In genomic region chr4:158801677-158802076, GRCh38 we compare ENCODE assay signal across 26 cellular contexts. TPM values are rescaled to one million over a fixed set of nuclear protein-coding genes. Genes with fewer than 3 reads are reported as not detected.
DNase-seq lines count a peak whose midpoint lies in the region; ATAC-seq, FAIRE-seq and TF ChIP-seq lines count a peak whose summit lies in the region.
"Had no signal": no experiment of that assay in that cellular context is flagged by ENCODE, and none has a peak within 500 bp of the region (broad histone marks: within the 10 kb centered on the region; RNA-seq: fewer than 3 reads in every experiment).

No MANE protein-coding gene starts in this region.

- FAIRE-seq in kidney (lab: Jason Lieb, UNC): no peak
- FAIRE-seq: A204.1, GM18507 had no signal

- TF ChIP-seq CTCF in heart left ventricle (IDR thresholded peaks at IDR 0.05) (no peak), kidney (IDR thresholded peaks at IDR 0.05; ENCODE audit: borderline replicate concordance, extremely low read depth, insufficient read depth) (no peak)

- no peak overlapping the region for H3K4me3 ChIP-seq in heart left ventricle
- H3K4me3 ChIP-seq in right cardiac atrium (ENCODE audit: low read length): no peak overlapping the region
- H3K4me3 ChIP-seq in kidney (ENCODE audit: low read length in 2 of 2): no peak overlapping the region
- H3K4me3 ChIP-seq: BLaER1 treated with 17β-estradiol and CSF1 and Interleukin-3, amounts not matched to agents 10 nM and 100 nM; Peyer's patch had no signal

- no peak for TF ChIP-seq EP300 in Ishikawa (IDR thresholded peaks at IDR 0.05; ENCODE audit: borderline replicate concordance)

- ATAC-seq in heart left ventricle: no peak
- no peak for ATAC-seq in right cardiac atrium
- ATAC-seq: HCT116 had no signal

- H3K9me3 ChIP-seq in heart left ventricle (no peaks in the 10 kb centered on the region), right cardiac atrium (ENCODE audit: control insufficient read depth, low read length) (no peaks in the 10 kb centered on the region), kidney (ENCODE audit: control insufficient read depth in 1 of 2, low read length in 2 of 2) (no peaks in the 10 kb centered on the region)
- H3K9me3 ChIP-seq: BLaER1 treated with 17β-estradiol and CSF1 and Interleukin-3, amounts not matched to agents 10 nM and 100 nM; Peyer's patch had no signal

- DNase-seq in heart left ventricle (no peak), right cardiac atrium (no peak), kidney (no peak), superior temporal gyrus (ENCODE audit: extremely low spot score) (peak; percentile 13), Ammon's horn (ENCODE audit: low spot score) (no peak), OCI-M2 (lab: John Stamatoyannopoulos, UW; ENCODE audit: unreplicated experiment) (no peak)
- DNase-seq: CD4-positive, alpha-beta memory T cell; COR-L47; DMS53; Karpas-422; NCI-H1092; NCI-H1417 treated with DMSO at 0.1 percent for 48 hours; NCI-H1694 treated with DMSO at 0.1 percent for 48 hours; NCI-H2081 treated with DMSO at 0.1 percent for 48 hours; NCI-H2171; NCI-H226; NCI-H510A; NCI-H69; SIG-M5 had no signal

- H3K36me3 ChIP-seq in heart left ventricle (no peaks in the 10 kb centered on the region), kidney (ENCODE audit: control insufficient read depth in 1 of 2, insufficient read depth in 2 of 2, low read length in 2 of 2) (no peaks in the 10 kb centered on the region)
- H3K36me3 ChIP-seq: Peyer's patch had no signal

- no peak for TF ChIP-seq RAD21 in Ishikawa (IDR thresholded peaks at IDR 0.05; ENCODE audit: low read depth)

- no peak for TF ChIP-seq POLR2A in heart left ventricle (IDR thresholded peaks at IDR 0.05)

- no peaks in the 10 kb centered on the region for H3K27me3 ChIP-seq in heart left ventricle
- no peaks in the 10 kb centered on the region for H3K27me3 ChIP-seq in right cardiac atrium (ENCODE audit: control insufficient read depth, insufficient read depth)
- H3K27me3 ChIP-seq: BLaER1 treated with 17β-estradiol and CSF1 and Interleukin-3, amounts not matched to agents 10 nM and 100 nM; Peyer's patch had no signal

- 84 to 91% (median 90%) methylated on average over 3 of the region's 3 CpGs for WGBS in heart left ventricle, 4 donors
- WGBS in right cardiac atrium: 96% methylated on average over 3 of the region's 3 CpGs

- H3K27ac ChIP-seq in heart left ventricle (peak overlapping the region in 9 of 12 donors; percentile 2 to 69 (median 45)), right cardiac atrium (ENCODE audit: low read length) (no peak overlapping the region), kidney (ENCODE audit: low read depth in 2 of 2, low read length in 2 of 2) (peak overlapping the region; percentile 77 to 92)
- H3K27ac ChIP-seq: BLaER1 treated with 17β-estradiol and CSF1 and Interleukin-3, amounts not matched to agents 10 nM and 100 nM; HL-60 had no signal

- intact Hi-C loops in heart left ventricle (cut with DNase I): loop anchor here in 1 of 10 donors (5.0 kb wide), 1 partner anchor 41 kb away; no protein-coding TSS in a partner anchor
- intact Hi-C loops in right cardiac atrium (cut with DNase I): no loop called here
- intact Hi-C loops in kidney (cut with DNase I): no loop called here

- H3K4me1 ChIP-seq in heart left ventricle: peaks cover 0 to 86% (median 45%) of the 10 kb centered on the region in 12 donors
- H3K4me1 ChIP-seq in right cardiac atrium (ENCODE audit: control insufficient read depth, insufficient read depth, low read length): peaks cover 17% of the 10 kb centered on the region
- H3K4me1 ChIP-seq in kidney (ENCODE audit: control insufficient read depth in 1 of 2, insufficient read depth in 1 of 2, low read depth in 1 of 2, low read length in 2 of 2): peaks cover 26 to 69% of the 10 kb centered on the region in 2 donors

- no peak overlapping the region for H3K9ac ChIP-seq in kidney (ENCODE audit: low read length in 2 of 2)
- H3K9ac ChIP-seq: BLaER1 treated with 17β-estradiol and CSF1 and Interleukin-3, amounts not matched to agents 10 nM and 100 nM had no signal

TF ChIP-seq in Ishikawa, 13 proteins besides CTCF, POLR2A, EP300 and RAD21:
- peak; percentile 33; the same call in 1 of the 2 replicates for TF ChIP-seq REST (IDR thresholded peaks at IDR 0.05; ENCODE audit: low read depth)
- no peak for TF ChIP-seq CREB1 (IDR thresholded peaks at IDR 0.05; ENCODE audit: low read depth)
- no peak for TF ChIP-seq TEAD4 (IDR thresholded peaks at IDR 0.05)
- no peak for TF ChIP-seq TCF12 (IDR thresholded peaks at IDR 0.05; ENCODE audit: low read depth)
- TF ChIP-seq FOXM1 (IDR thresholded peaks at IDR 0.05; ENCODE audit: borderline replicate concordance, low read depth): no peak
- TF ChIP-seq NFIC (IDR thresholded peaks at IDR 0.05): no peak
- TF ChIP-seq EGR1 (IDR thresholded peaks at IDR 0.05): no peak
- no peak for TF ChIP-seq TAF1 (IDR thresholded peaks at IDR 0.05; ENCODE audit: low read depth)
- no peak for TF ChIP-seq MAX (IDR thresholded peaks at IDR 0.05)

RNA-seq across cellular contexts. Expression of gene FNIP2, which starts 32.9 kb away (rescaled TPM):
- total RNA-seq in heart left ventricle (10 to 100 TPM; 32.4 to 87.4 (median 44.7) TPM), right cardiac atrium (10 to 100 TPM; 37.0 to 59.5 (median 48.3) TPM), kidney (65.1 TPM)
- polyA plus RNA-seq in heart left ventricle (10 to 100 TPM; 14.5 to 36.8 TPM), right cardiac atrium (16.4 TPM), kidney (ENCODE audit: insufficient read depth, low read depth, low replicate concordance) (13.2 TPM)
